In genomic region chr20:36093804-36094145, GRCh38 we compare ENCODE assay signal across 8 cellular contexts.
DNase-seq lines count a peak whose midpoint lies in the region; ATAC-seq and TF ChIP-seq lines count a peak whose summit lies in the region.

No MANE protein-coding gene starts in this region.

- H3K9me3 Mint-ChIP-seq in neural progenitor cell = no peaks in the 10 kb centered on the region

- peak overlapping the region; percentile 100 for H3K4me3 Mint-ChIP-seq in neural progenitor cell

- H3K4me3 ChIP-seq in BLaER1 = peak overlapping the region; percentile 72
- H3K4me3 ChIP-seq in NT2/D1 (ENCODE audit: insufficient read length, low read depth) = peak overlapping the region; percentile 80
- H3K4me3 ChIP-seq in endocrine pancreas (ENCODE audit: control insufficient read depth, insufficient read depth, low read length) = peak overlapping the region; percentile 77
- H3K4me3 ChIP-seq in neural progenitor cell = peak overlapping the region; percentile 78

- H3K9ac ChIP-seq in BLaER1 (no peak overlapping the region), NT2/D1 (ENCODE audit: insufficient read length, low read depth) (peak overlapping the region; percentile 86), endocrine pancreas (ENCODE audit: control insufficient read depth, insufficient read depth, low read length) (peak overlapping the region; percentile 15), neural progenitor cell (no peak overlapping the region)

- no peak overlapping the region for H2AFZ ChIP-seq in neural progenitor cell (replicated peaks)

- DNase-seq in NT2/D1 (ENCODE audit: low read depth, low spot score) = no peak
- DNase-seq in neural progenitor cell (ENCODE audit: low spot score) = no peak
- no peak for DNase-seq in hepatic stellate cell (ENCODE audit: low spot score)
- DNase-seq in NOMO-1 treated with dmso at 0.1 percent for 144 hours (lab: John Stamatoyannopoulos, UW; ENCODE audit: unreplicated experiment) = no peak

- H3K36me3 Mint-ChIP-seq in neural progenitor cell = no peaks in the 10 kb centered on the region

- peaks cover 45% of the 10 kb centered on the region for H3K4me1 ChIP-seq in BLaER1
- peaks cover 23% of the 10 kb centered on the region for H3K4me1 ChIP-seq in NT2/D1 (ENCODE audit: insufficient read depth, insufficient read length)
- no peaks in the 10 kb centered on the region for H3K4me1 ChIP-seq in endocrine pancreas (ENCODE audit: control insufficient read depth, insufficient read depth, low read length)
- H3K4me1 ChIP-seq in neural progenitor cell = peaks cover 38% of the 10 kb centered on the region

- no peak overlapping the region for H3K27ac ChIP-seq in BLaER1
- H3K27ac ChIP-seq in neural progenitor cell = no peak overlapping the region

- H3K4me1 Mint-ChIP-seq in neural progenitor cell = peaks cover 34% of the 10 kb centered on the region

- no peak overlapping the region for H3K27ac Mint-ChIP-seq in neural progenitor cell

- H3K27me3 ChIP-seq in BLaER1 = peaks cover 63% of the 10 kb centered on the region
- peaks cover 35% of the 10 kb centered on the region for H3K27me3 ChIP-seq in NT2/D1 (ENCODE audit: insufficient read depth, insufficient read length)
- no peaks in the 10 kb centered on the region for H3K27me3 ChIP-seq in endocrine pancreas (ENCODE audit: control insufficient read depth, insufficient read depth, low read length)
- H3K27me3 ChIP-seq in neural progenitor cell = peaks cover 79% of the 10 kb centered on the region

- no peaks in the 10 kb centered on the region for H3K79me2 ChIP-seq in neural progenitor cell (ENCODE audit: low read depth)

- H4K20me1 ChIP-seq in BLaER1 (peaks cover 12% of the 10 kb centered on the region), neural progenitor cell (ENCODE audit: low read depth) (peaks cover 4% of the 10 kb centered on the region)

- H3K27me3 Mint-ChIP-seq in neural progenitor cell (ENCODE audit: insufficient read depth, low read depth) = peaks cover 16% of the 10 kb centered on the region

- peaks cover 60% of the 10 kb centered on the region for H3F3A ChIP-seq in neural progenitor cell (ENCODE audit: low read depth)

- ATAC-seq in HG02884 (IDR thresholded peaks at IDR 0.05; ENCODE audit: unreplicated experiment) (no peak), HG03280 (IDR thresholded peaks at IDR 0.05; ENCODE audit: unreplicated experiment) (no peak)

- H3K36me3 ChIP-seq in BLaER1 = no peaks in the 10 kb centered on the region
- no peaks in the 10 kb centered on the region for H3K36me3 ChIP-seq in NT2/D1 (ENCODE audit: insufficient read depth, insufficient read length, low read length)
- H3K36me3 ChIP-seq in endocrine pancreas (ENCODE audit: control insufficient read depth, insufficient read depth, low read length) = no peaks in the 10 kb centered on the region
- H3K36me3 ChIP-seq in neural progenitor cell = no peaks in the 10 kb centered on the region

- peak overlapping the region; percentile 98 for H3K4me2 ChIP-seq in BLaER1
- H3K4me2 ChIP-seq in neural progenitor cell = peak overlapping the region; percentile 85

- no peaks in the 10 kb centered on the region for H3K9me3 ChIP-seq in BLaER1
- no peaks in the 10 kb centered on the region for H3K9me3 ChIP-seq in NT2/D1 (ENCODE audit: insufficient read depth, low read length)
- H3K9me3 ChIP-seq in endocrine pancreas (ENCODE audit: control insufficient read depth, low read length) = no peaks in the 10 kb centered on the region
- no peaks in the 10 kb centered on the region for H3K9me3 ChIP-seq in neural progenitor cell (ENCODE audit: low read depth)

- TF ChIP-seq CTCF in neural progenitor cell (IDR thresholded peaks at IDR 0.05) = no peak

Comparison
In these comparisons a context has a peak if more than half of its experiments do, and no peak if none do; other contexts are left out.
1. H3K9ac ChIP-seq: peak in NT2/D1 (single experiment) and endocrine pancreas (single experiment); none in BLaER1 (single experiment) and neural progenitor cell (single experiment).
2. Peak in every context shown above with its lines, with median percentiles within 50 percentile points of each other: H3K4me3 ChIP-seq.